Comparison of ENCODE assay signal across 8 cellular contexts in the genomic region with DNA sequence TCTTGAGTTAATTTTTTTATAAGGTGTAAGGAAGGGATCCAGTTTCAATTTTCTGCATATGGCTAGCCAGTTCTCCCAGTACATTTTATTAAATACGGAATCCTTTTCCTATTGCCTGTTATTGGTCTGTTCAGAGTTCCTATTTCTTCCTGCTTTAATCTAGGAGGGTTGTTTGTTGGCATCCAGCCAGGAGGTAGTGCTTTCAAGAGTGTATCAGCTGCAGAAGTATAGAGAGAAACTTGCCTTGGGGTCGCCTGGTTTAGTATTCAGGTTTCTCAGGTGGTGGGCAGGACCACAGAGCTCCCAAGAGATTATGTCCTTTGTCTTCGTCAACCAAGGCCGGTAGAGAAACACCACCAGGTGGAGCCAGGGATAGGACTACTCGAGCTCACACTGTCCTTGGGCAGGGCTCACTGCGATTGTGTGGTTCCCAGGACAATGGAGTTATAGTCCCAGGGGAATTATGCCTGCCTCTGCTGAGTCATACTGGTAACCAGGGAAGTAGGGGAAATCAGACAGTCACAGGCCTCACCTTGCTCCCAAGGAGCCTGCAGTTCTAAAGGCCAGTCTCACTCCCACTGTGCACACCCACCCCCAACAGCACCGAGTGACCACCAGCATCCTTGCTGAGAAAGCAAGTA.
DNase-seq lines count a peak whose midpoint lies in the region; ATAC-seq, FAIRE-seq and TF ChIP-seq lines count a peak whose summit lies in the region.

No MANE protein-coding gene starts in this region.

- no peaks in the 10 kb centered on the region for H3K9me1 ChIP-seq in keratinocyte (ENCODE audit: control insufficient read depth, extremely low read depth, insufficient read depth, low read length)

- H3K79me2 ChIP-seq in keratinocyte (ENCODE audit: control insufficient read depth, insufficient read depth, low read length), result no peaks in the 10 kb centered on the region

- H3K9me3 ChIP-seq in keratinocyte (ENCODE audit: control insufficient read depth, low read depth, low read length), result no peaks in the 10 kb centered on the region
- H3K9me3 ChIP-seq in upper lobe of left lung, result no peaks in the 10 kb centered on the region

- ATAC-seq in GM18511 (IDR thresholded peaks at IDR 0.05; ENCODE audit: unreplicated experiment), result peak; percentile 88
- ATAC-seq in HG02678 (IDR thresholded peaks at IDR 0.05; ENCODE audit: unreplicated experiment), result peak; percentile 90
- no peak for ATAC-seq in upper lobe of left lung (ENCODE audit: low FRiP score in 2 of 2)

- no peak overlapping the region for H3K9ac ChIP-seq in keratinocyte (ENCODE audit: control insufficient read depth, extremely low read depth, insufficient read depth, low read length)

- H3K4me1 ChIP-seq in keratinocyte (ENCODE audit: control insufficient read depth, extremely low read depth, insufficient read depth, low read length), result peaks cover 4% of the 10 kb centered on the region
- H3K4me1 ChIP-seq in upper lobe of left lung, result peaks cover 0 to 5% (median 0%) of the 10 kb centered on the region in 4 donors

- TF ChIP-seq POLR2A in upper lobe of left lung (IDR thresholded peaks at IDR 0.05), result no peak

- H3K27me3 ChIP-seq in keratinocyte (ENCODE audit: control insufficient read depth, extremely low read depth, insufficient read depth, low read length), result no peaks in the 10 kb centered on the region
- no peaks in the 10 kb centered on the region for H3K27me3 ChIP-seq in upper lobe of left lung

- 67 to 87% methylated on average over 3 to 7 of the region's 7 CpGs for WGBS in upper lobe of left lung, 2 donors

- dilution Hi-C loops in keratinocyte (cut with MboI; ENCODE audit: extremely low pct_ligation_motif_present, low sequenced_read_pairs), result no loop called here

- peak; percentile 86 for FAIRE-seq in keratinocyte (lab: Jason Lieb, UNC)

- H3K4me3 ChIP-seq in keratinocyte (ENCODE audit: control insufficient read depth in 2 of 3, extremely low read depth in 1 of 3, insufficient read depth in 2 of 3, low read depth in 1 of 3, low read length in 3 of 3) (no peak overlapping the region), upper lobe of left lung (no peak overlapping the region)

- peak overlapping the region; percentile 52 for H2AFZ ChIP-seq in keratinocyte (ENCODE audit: control insufficient read depth, low read length)

- no peaks in the 10 kb centered on the region for H4K20me1 ChIP-seq in keratinocyte (ENCODE audit: control insufficient read depth, extremely low read depth, insufficient read depth, low read length)

- H3K36me3 ChIP-seq in keratinocyte (ENCODE audit: control insufficient read depth in 2 of 2, extremely low read depth in 1 of 2, insufficient read depth in 2 of 2, low read length in 2 of 2) (no peaks in the 10 kb centered on the region), upper lobe of left lung (no peaks in the 10 kb centered on the region)

- peak overlapping the region; percentile 8 for H3K27ac ChIP-seq in keratinocyte (ENCODE audit: control insufficient read depth, insufficient read depth, low read length)
- H3K27ac ChIP-seq in upper lobe of left lung, result no peak overlapping the region

- no peak overlapping the region for H3K4me2 ChIP-seq in keratinocyte (ENCODE audit: control insufficient read depth, extremely low read depth, insufficient read depth, low read depth, low read length)

- DNase-seq in NCI-H2171 treated with DMSO at 0.1 percent for 48 hours (lab: John Stamatoyannopoulos, UW) (peak; percentile 56), keratinocyte (ENCODE audit: low read depth, low spot score) (peak; percentile 58), GOT3 (lab: John Stamatoyannopoulos, UW) (no peak), NCI-H1417 treated with DMSO at 0.1 percent for 48 hours (lab: John Stamatoyannopoulos, UW) (no peak), NCI-H1694 (lab: John Stamatoyannopoulos, UW) (no peak), upper lobe of left lung (no peak)

- TF ChIP-seq CTCF in keratinocyte (optimal IDR thresholded peaks at IDR 0.05 in 1 of 3, IDR thresholded peaks at IDR 0.05 in 1 of 3, conservative IDR thresholded peaks at IDR 0.05 in 1 of 3; ENCODE audit: extremely low read depth in 1 of 3, insufficient read depth in 2 of 3, low read length in 3 of 3) (peak; percentile 41 to 70 (median 54)), upper lobe of left lung (IDR thresholded peaks at IDR 0.05) (no peak)

- TF ChIP-seq EP300 in upper lobe of left lung (IDR thresholded peaks at IDR 0.05), result no peak

Comparison
In these comparisons a context has a peak if more than half of its experiments do, and no peak if none do; other contexts are left out.
1. ATAC-seq: peak in GM18511 (single experiment) and HG02678 (single experiment); none in upper lobe of left lung (0 of 2).
2. DNase-seq: peak in NCI-H2171 treated with DMSO at 0.1 percent for 48 hours (single experiment) and keratinocyte (single experiment); none in GOT3 (single experiment), NCI-H1417 treated with DMSO at 0.1 percent for 48 hours (single experiment), NCI-H1694 (single experiment) and upper lobe of left lung (0 of 2).
3. CTCF ChIP-seq: peak in keratinocyte (3 of 3); none in upper lobe of left lung (0 of 6).